Comparison of ENCODE assay signal across 7 cellular contexts in genomic region chr11:43982421-43982820, GRCh38.
"Had no signal": no experiment of that assay in that cellular context is flagged by ENCODE, and none has a peak within 500 bp of the region (broad histone marks: within the 10 kb centered on the region; RNA-seq: fewer than 3 reads in every experiment).

No MANE protein-coding gene starts in this region.

- ATAC-seq: GM23338, HCT116, K562 had no signal

- H3K4me3 ChIP-seq: GM23338, HAP-1, K562 had no signal

- H3K4me3 Mint-ChIP-seq: GM23338, HFFc6 had no signal

- H3K27ac Mint-ChIP-seq: GM23338, HFFc6 had no signal

- H3K9me3 Mint-ChIP-seq: GM23338, HFFc6 had no signal

- DNase-seq: H7, HFFc6, IMR-90 had no signal
